8 cellular contexts compared by ENCODE assay signal in the genomic region with DNA sequence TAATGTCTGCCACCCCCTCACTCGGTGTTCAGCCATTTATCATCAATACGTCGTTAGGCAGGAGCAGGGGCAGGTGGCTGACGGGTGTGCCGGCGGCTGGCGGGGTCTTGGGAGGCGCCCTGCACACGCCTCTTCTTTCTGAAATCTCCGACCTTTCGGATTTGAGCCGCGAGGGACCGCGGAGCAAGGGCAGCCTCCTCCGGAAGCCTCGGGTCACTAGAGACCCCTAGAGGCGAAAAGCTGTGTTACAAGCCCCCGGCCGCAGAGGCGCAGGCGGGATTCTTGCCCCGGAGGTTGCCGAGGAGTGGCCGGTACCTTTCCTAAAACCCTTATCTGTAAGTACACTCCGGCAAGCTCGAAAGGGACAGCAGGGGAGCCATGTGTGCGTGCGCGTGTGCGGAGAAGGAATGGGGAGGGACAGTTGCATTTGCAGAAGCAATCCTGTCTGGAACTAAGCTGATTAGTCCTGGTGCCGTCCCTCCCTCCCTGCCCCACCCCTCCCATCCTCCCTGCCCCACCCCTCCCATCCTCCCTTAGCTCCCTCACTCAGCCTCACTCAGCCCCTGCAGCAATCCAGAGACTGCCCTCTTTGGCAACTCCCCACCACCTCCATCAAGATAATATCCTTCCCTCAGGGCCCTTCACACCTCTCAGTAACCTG. TPM values are rescaled to one million over a fixed set of nuclear protein-coding genes. Genes with fewer than 3 reads are reported as not detected.
A peak's percentile ranks its signal among the peaks of the same experiment; 100 is the strongest.
DNase-seq lines count a peak whose midpoint lies in the region; FAIRE-seq and TF ChIP-seq lines count a peak whose summit lies in the region.

No MANE protein-coding gene starts in this region.

- H3K27me3 ChIP-seq in bronchial epithelial cell (ENCODE audit: control insufficient read depth, insufficient read depth, low read length), result peaks cover 6% of the 10 kb centered on the region

- no peak for FAIRE-seq in bronchial epithelial cell (lab: Jason Lieb, UNC)

- DNase-seq in activated T-cell treated with anti-CD3 and anti-CD28 coated beads for 24 hours (ENCODE audit: low read depth), result peak; percentile 15
- no peak for DNase-seq in activated T-cell treated with anti-CD3 and anti-CD28 coated beads, Interleukin-2, amount 50 U/mL, for 1 hour
- DNase-seq in HCEC 1CT, result peak; percentile 53
- DNase-seq in SHP77 treated with DMSO at 0.1 percent for 48 hours (lab: John Stamatoyannopoulos, UW), result peak; percentile 38
- DNase-seq in bronchial epithelial cell (ENCODE audit: low read depth), result peak; percentile 33
- DNase-seq in kidney tubule cell (ENCODE audit: low spot score), result peak; percentile 59
- peak; percentile 0 for DNase-seq in stimulated activated CD8-positive, alpha-beta memory T cell treated with anti-CD3 and anti-CD28 coated beads, Interleukin-15, amount 100 ng/mL, for 1 hour (ENCODE audit: low read depth)

- TF ChIP-seq CTCF in LNCAP (IDR thresholded peaks at IDR 0.05) (peak; percentile 92), bronchial epithelial cell (IDR thresholded peaks at IDR 0.05; ENCODE audit: insufficient read depth, low read length, severe bottlenecking) (peak; percentile 90)

- no peak overlapping the region for H3K4me3 ChIP-seq in bronchial epithelial cell (ENCODE audit: low read depth, low read length)

- no peaks in the 10 kb centered on the region for H3K36me3 ChIP-seq in bronchial epithelial cell (ENCODE audit: control insufficient read depth, insufficient read depth, low read length)

RNA-seq across cellular contexts. Expression of a gene that starts 11.0 kb away (rescaled TPM):
- not detected in 2 replicates for total RNA-seq in bronchial epithelial cell

RNA-seq across cellular contexts. Expression of a gene that starts 17.2 kb away (rescaled TPM):
- under 0.01 TPM in 1 of 2 replicates, not detected in the other for total RNA-seq in bronchial epithelial cell
